In the genomic region with DNA sequence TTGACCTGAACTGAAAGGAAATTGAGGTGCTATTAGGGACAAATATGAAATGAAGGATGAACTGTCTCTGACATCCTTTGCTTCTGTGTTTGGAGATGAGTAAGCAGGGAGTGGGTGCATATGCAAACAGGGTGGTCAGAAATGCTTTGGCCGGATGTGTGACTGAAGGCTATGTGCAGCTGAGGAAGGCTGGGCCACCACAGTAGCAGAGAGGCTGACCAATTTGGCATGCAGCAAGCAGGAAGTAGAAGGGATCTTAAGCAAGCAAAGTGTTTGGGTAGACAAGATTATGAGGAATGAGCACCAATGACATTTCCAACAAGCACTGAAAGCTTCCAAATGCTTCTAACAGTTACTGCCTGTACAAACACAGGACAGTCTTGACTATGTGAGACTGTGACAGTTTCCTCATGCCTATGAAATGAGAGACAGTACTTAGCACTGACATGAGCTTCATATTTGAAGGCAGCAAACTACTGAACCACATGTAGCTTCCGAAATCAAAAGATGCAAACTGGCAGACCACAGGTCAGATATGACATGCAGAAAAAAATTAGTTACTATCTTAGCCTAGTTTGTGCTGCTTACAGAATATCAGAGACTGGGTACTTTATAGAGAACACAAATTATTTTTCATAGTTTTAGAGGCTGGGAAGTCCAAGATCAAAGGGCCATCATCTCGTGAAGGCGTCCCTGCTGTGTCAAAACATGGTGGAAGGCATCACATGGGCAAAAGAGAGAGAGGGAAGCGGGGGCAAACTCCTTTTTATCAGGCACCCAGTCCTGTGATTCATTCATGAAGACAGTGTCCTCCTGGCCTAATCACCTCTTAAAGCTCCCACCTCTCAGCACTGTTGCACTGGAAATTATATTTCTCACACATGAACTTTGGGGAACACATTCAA, we compare ENCODE assay signal across 2 cellular contexts.
TF ChIP-seq lines count a peak whose summit lies in the region.

No MANE protein-coding gene starts in this region.

TF ChIP-seq in SK-N-SH treated with all-trans-retinoic acid at 6 μM for 48 hours, 23 proteins besides CTCF, POLR2A, EP300 and RAD21 (continued from another document):
- TF ChIP-seq, protein P1, sequence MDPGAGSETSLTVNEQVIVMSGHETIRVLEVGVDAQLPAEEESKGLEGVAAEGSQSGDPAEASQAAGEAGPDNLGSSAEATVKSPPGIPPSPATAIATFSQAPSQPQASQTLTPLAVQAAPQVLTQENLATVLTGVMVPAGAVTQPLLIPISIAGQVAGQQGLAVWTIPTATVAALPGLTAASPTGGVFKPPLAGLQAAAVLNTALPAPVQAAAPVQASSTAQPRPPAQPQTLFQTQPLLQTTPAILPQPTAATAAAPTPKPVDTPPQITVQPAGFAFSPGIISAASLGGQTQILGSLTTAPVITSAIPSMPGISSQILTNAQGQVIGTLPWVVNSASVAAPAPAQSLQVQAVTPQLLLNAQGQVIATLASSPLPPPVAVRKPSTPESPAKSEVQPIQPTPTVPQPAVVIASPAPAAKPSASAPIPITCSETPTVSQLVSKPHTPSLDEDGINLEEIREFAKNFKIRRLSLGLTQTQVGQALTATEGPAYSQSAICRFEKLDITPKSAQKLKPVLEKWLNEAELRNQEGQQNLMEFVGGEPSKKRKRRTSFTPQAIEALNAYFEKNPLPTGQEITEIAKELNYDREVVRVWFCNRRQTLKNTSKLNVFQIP (CRISPR knock-in tag; IDR thresholded peaks at IDR 0.05; ENCODE audit: borderline replicate concordance, low read depth), result no peak
- TF ChIP-seq, protein P2, sequence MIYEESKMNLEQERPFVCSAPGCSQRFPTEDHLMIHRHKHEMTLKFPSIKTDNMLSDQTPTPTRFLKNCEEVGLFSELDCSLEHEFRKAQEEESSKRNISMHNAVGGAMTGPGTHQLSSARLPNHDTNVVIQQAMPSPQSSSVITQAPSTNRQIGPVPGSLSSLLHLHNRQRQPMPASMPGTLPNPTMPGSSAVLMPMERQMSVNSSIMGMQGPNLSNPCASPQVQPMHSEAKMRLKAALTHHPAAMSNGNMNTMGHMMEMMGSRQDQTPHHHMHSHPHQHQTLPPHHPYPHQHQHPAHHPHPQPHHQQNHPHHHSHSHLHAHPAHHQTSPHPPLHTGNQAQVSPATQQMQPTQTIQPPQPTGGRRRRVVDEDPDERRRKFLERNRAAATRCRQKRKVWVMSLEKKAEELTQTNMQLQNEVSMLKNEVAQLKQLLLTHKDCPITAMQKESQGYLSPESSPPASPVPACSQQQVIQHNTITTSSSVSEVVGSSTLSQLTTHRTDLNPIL (CRISPR knock-in tag; IDR thresholded peaks at IDR 0.05; ENCODE audit: low read depth), result no peak
- TF ChIP-seq ZNF565 (CRISPR knock-in tag; conservative IDR thresholded peaks at IDR 0.05; ENCODE audit: low read depth) (no peak), ESRRG (CRISPR knock-in tag; IDR thresholded peaks at IDR 0.05) (no peak), ZFP30 (CRISPR knock-in tag; IDR thresholded peaks at IDR 0.05) (no peak)
TF ChIP-seq in SK-N-SH treated with all-trans-retinoic acid at 6 μM for 48 hours: peak in this region for 0.

TF ChIP-seq in HepG2, 621 proteins besides CTCF, POLR2A, EP300 and RAD21 (continued from another document):
- TF ChIP-seq ETV5 (CRISPR knock-in tag; IDR thresholded peaks at IDR 0.05; ENCODE audit: borderline replicate concordance) (peak; percentile 83), ELF3 (CRISPR knock-in tag; IDR thresholded peaks at IDR 0.05) (peak; percentile 70; the same call in 1 of the 2 replicates), RXRB (CRISPR knock-in tag; IDR thresholded peaks at IDR 0.05; ENCODE audit: borderline replicate concordance) (0 out of 2 replicates have a peak, but pooled peaks have one; percentile 16), JUN (CRISPR knock-in tag; IDR thresholded peaks at IDR 0.05) (no peak), POLR2AphosphoS5 (IDR thresholded peaks at IDR 0.05; ENCODE audit: low read depth, low read length) (no peak), SALL1 (CRISPR knock-in tag; IDR thresholded peaks at IDR 0.05) (0 out of 2 replicates have a peak, but pooled peaks have one; percentile 35)
TF ChIP-seq in HepG2: peak in this region for 14.
